In the genomic region with DNA sequence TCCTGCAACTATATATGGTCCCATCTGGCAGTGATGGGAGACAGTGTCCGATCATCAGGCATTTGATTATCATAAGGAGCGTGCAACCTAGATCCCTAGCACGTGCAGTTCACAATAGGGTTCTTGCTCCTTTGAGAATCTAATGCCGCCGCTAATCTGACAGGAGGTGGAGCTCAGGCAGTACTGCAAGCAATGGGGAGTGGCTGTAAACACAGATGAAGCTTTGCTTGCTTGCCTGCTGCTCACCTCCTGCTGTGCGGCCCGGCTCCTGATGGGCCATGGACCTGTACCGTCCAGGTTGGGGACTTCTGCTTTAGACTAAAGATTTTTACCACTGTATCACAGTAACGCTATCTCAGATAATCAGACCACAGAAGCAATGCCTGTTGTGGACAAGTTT, we compare ENCODE assay signal across 1 cellular context.
TF ChIP-seq lines count a peak whose summit lies in the region.

No MANE protein-coding gene starts in this region.

TF ChIP-seq in HepG2, 621 proteins besides CTCF, POLR2A, EP300 and RAD21 (continued from another document):
- TF ChIP-seq, protein P1, sequence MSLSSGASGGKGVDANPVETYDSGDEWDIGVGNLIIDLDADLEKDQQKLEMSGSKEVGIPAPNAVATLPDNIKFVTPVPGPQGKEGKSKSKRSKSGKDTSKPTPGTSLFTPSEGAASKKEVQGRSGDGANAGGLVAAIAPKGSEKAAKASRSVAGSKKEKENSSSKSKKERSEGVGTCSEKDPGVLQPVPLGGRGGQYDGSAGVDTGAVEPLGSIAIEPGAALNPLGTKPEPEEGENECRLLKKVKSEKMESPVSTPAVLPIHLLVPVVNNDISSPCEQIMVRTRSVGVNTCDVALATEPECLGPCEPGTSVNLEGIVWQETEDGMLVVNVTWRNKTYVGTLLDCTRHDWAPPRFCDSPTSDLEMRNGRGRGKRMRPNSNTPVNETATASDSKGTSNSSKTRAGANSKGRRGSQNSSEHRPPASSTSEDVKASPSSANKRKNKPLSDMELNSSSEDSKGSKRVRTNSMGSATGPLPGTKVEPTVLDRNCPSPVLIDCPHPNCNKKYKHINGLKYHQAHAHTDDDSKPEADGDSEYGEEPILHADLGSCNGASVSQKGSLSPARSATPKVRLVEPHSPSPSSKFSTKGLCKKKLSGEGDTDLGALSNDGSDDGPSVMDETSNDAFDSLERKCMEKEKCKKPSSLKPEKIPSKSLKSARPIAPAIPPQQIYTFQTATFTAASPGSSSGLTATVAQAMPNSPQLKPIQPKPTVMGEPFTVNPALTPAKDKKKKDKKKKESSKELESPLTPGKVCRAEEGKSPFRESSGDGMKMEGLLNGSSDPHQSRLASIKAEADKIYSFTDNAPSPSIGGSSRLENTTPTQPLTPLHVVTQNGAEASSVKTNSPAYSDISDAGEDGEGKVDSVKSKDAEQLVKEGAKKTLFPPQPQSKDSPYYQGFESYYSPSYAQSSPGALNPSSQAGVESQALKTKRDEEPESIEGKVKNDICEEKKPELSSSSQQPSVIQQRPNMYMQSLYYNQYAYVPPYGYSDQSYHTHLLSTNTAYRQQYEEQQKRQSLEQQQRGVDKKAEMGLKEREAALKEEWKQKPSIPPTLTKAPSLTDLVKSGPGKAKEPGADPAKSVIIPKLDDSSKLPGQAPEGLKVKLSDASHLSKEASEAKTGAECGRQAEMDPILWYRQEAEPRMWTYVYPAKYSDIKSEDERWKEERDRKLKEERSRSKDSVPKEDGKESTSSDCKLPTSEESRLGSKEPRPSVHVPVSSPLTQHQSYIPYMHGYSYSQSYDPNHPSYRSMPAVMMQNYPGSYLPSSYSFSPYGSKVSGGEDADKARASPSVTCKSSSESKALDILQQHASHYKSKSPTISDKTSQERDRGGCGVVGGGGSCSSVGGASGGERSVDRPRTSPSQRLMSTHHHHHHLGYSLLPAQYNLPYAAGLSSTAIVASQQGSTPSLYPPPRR (CRISPR knock-in tag; IDR thresholded peaks at IDR 0.05; ENCODE audit: borderline replicate concordance), result peak; percentile 28; the same call in 1 of the 2 replicates
- no peak for TF ChIP-seq GATAD1 (CRISPR knock-in tag; IDR thresholded peaks at IDR 0.05)
- no peak for TF ChIP-seq ZFP36L2 (CRISPR knock-in tag; IDR thresholded peaks at IDR 0.05)
- no peak for TF ChIP-seq ZNF562 (CRISPR knock-in tag; IDR thresholded peaks at IDR 0.05; ENCODE audit: borderline replicate concordance)
- no peak for TF ChIP-seq FOXP1 (IDR thresholded peaks at IDR 0.05)
- peak; percentile 39; the same call in 1 of the 2 replicates for TF ChIP-seq FOXP1 (CRISPR knock-in tag; IDR thresholded peaks at IDR 0.05)
- no peak for TF ChIP-seq CHD2 (IDR thresholded peaks at IDR 0.05; ENCODE audit: low read depth, low read length)
- peak; percentile 35; the same call in 1 of the 2 replicates for TF ChIP-seq FOXP4 (CRISPR knock-in tag; IDR thresholded peaks at IDR 0.05)
- TF ChIP-seq ZNF839 (CRISPR knock-in tag; IDR thresholded peaks at IDR 0.05; ENCODE audit: borderline replicate concordance), result no peak
- TF ChIP-seq FOXA1 (IDR thresholded peaks at IDR 0.05), result no peak
- TF ChIP-seq FOXA1 (CRISPR knock-in tag; IDR thresholded peaks at IDR 0.05), result peak; percentile 74; the same call in 1 of the 2 replicates
- no peak for TF ChIP-seq SOX6 (IDR thresholded peaks at IDR 0.05)
- TF ChIP-seq SOX6 (CRISPR knock-in tag; IDR thresholded peaks at IDR 0.05), result peak; percentile 55
- 0 out of 2 replicates have a peak, but pooled peaks have one; percentile 28 for TF ChIP-seq ISL2 (CRISPR knock-in tag; IDR thresholded peaks at IDR 0.05)
- TF ChIP-seq ZNF274 (CRISPR knock-in tag; IDR thresholded peaks at IDR 0.05), result no peak
- no peak for TF ChIP-seq ZNF660 (CRISPR knock-in tag; IDR thresholded peaks at IDR 0.05; ENCODE audit: borderline replicate concordance, low read depth)
- TF ChIP-seq CBX1 (IDR thresholded peaks at IDR 0.05; ENCODE audit: low read depth), result no peak
- TF ChIP-seq ZNF773 (CRISPR knock-in tag; IDR thresholded peaks at IDR 0.05; ENCODE audit: borderline replicate concordance), result no peak
- peak; percentile 75; the same call in 1 of the 2 replicates for TF ChIP-seq SP5 (CRISPR knock-in tag; IDR thresholded peaks at IDR 0.05; ENCODE audit: borderline replicate concordance, low read depth)
- TF ChIP-seq FOSL2 (CRISPR knock-in tag; IDR thresholded peaks at IDR 0.05), result peak; percentile 11; the same call in 1 of the 2 replicates
- no peak for TF ChIP-seq ZBTB44 (CRISPR knock-in tag; IDR thresholded peaks at IDR 0.05)
- TF ChIP-seq SOX5 (CRISPR knock-in tag; IDR thresholded peaks at IDR 0.05; ENCODE audit: borderline replicate concordance), result peak; percentile 48; the same call in 1 of the 2 replicates
